ENCODE assay signal across 30 cellular contexts in genomic region chr2:15722980-15723379, GRCh38.
"Had no signal": no experiment of that assay in that cellular context is flagged by ENCODE, and none has a peak within 500 bp of the region (broad histone marks: within the 10 kb centered on the region; RNA-seq: fewer than 3 reads in every experiment).

No MANE protein-coding gene starts in this region.

- ATAC-seq: naive thymus-derived CD8-positive, alpha-beta T cell; natural killer cell treated with Interleukin-12 subunit alpha and Interleukin-12 subunit beta and Interleukin-15 and Interleukin-18, amount 100 ng/mL, for 72 hours; psoas muscle; right cardiac atrium; right lobe of liver; stimulated activated effector memory CD8-positive, alpha-beta T cell treated with anti-CD3 and anti-CD28 coated beads, Interleukin-12 subunit alpha, Interleukin-12 subunit beta, amount 100 ng/mL, for 72 hours; stimulated activated naive B cell treated with anti-CD40 and anti-IgM and Interleukin-4, amounts not matched to agents 10 μg/mL and 1 μg/mL and 100 μg/mL, for 72 hours; upper lobe of right lung had no signal

- H3K4me1 ChIP-seq: parathyroid adenoma, psoas muscle, right lobe of liver, sigmoid colon, suprapubic skin, testis, tibial artery, transverse colon, upper lobe of right lung, uterus had no signal

- H3K27me3 ChIP-seq: neutrophil, ovary, right lobe of liver, sigmoid colon, testis, tibial artery, transverse colon, upper lobe of right lung, uterus had no signal

- H3K9ac ChIP-seq: parathyroid adenoma had no signal

- H3K27ac ChIP-seq: neutrophil, ovary, parathyroid adenoma, psoas muscle, right lobe of liver, sigmoid colon, suprapubic skin, testis, tibial artery, transverse colon, upper lobe of right lung, uterus had no signal

- H3K4me3 ChIP-seq: ovary, psoas muscle, right lobe of liver, sigmoid colon, suprapubic skin, testis, tibial artery, transverse colon, upper lobe of right lung, uterus had no signal

- DNase-seq: naive thymus-derived CD8-positive, alpha-beta T cell; nephron progenitor cell; nucleus accumbens; ovary; psoas muscle; right cardiac atrium; right lobe of liver; sigmoid colon; small intestine; stimulated activated CD4-positive, alpha-beta T cell treated with anti-CD3 and anti-CD28 coated beads, Interleukin-15, amount 100 ng/mL, for 24 hours; stimulated activated CD4-positive, alpha-beta T cell treated with anti-CD3 and anti-CD28 coated beads, Interleukin-2, amount 100 ng/mL, for 24 hours; stimulated activated CD4-positive, alpha-beta T cell treated with anti-CD3 and anti-CD28 coated beads, Interleukin-2, amount 100 ng/mL, for 48 hours; stimulated activated CD4-positive, alpha-beta T cell treated with anti-CD3 and anti-CD28 coated beads, Interleukin-4, amount 100 ng/mL, for 24 hours; stimulated activated naive B cell treated with anti-CD40 and anti-IgM and Interleukin-4, amounts not matched to agents 10 μg/mL and 1 μg/mL and 100 μg/mL, for 72 hours; stimulated activated naive CD4-positive, alpha-beta T cell treated with Interleukin-2 at 50 U/mL for 16 hours; substantia nigra; testis; tibial artery; transverse colon; upper lobe of right lung; uterus had no signal

- H3K27ac Mint-ChIP-seq: naive thymus-derived CD8-positive, alpha-beta T cell; natural killer cell treated with Interleukin-12 subunit alpha and Interleukin-12 subunit beta and Interleukin-15 and Interleukin-18, amount 100 ng/mL, for 72 hours; nephron progenitor cell; progenitor cell of endocrine pancreas; stimulated activated effector memory CD8-positive, alpha-beta T cell treated with anti-CD3 and anti-CD28 coated beads, Interleukin-12 subunit alpha, Interleukin-12 subunit beta, amount 100 ng/mL, for 72 hours; stimulated activated naive B cell treated with anti-CD40 and anti-IgM and Interleukin-4, amounts not matched to agents 10 μg/mL and 1 μg/mL and 100 μg/mL, for 72 hours; stimulated activated naive CD8-positive, alpha-beta T cell treated with anti-CD3 and anti-CD28 coated beads, Interleukin-15, Interleukin-2, amounts not matched to agents 100 ng/mL and 50 ng/mL, for 24 hours; type B pancreatic cell had no signal

- H3K27me3 Mint-ChIP-seq: stimulated activated naive CD8-positive, alpha-beta T cell treated with anti-CD3 and anti-CD28 coated beads, Interleukin-15, Interleukin-2, amounts not matched to agents 100 ng/mL and 50 ng/mL, for 24 hours had no signal

- H3K4me3 Mint-ChIP-seq: naive thymus-derived CD8-positive, alpha-beta T cell; natural killer cell treated with Interleukin-12 subunit alpha and Interleukin-12 subunit beta and Interleukin-15 and Interleukin-18, amount 100 ng/mL, for 72 hours; nephron progenitor cell; neural crest cell; stimulated activated effector memory CD8-positive, alpha-beta T cell treated with anti-CD3 and anti-CD28 coated beads, Interleukin-12 subunit alpha, Interleukin-12 subunit beta, amount 100 ng/mL, for 72 hours; stimulated activated naive B cell treated with anti-CD40 and anti-IgM and Interleukin-4, amounts not matched to agents 10 μg/mL and 1 μg/mL and 100 μg/mL, for 72 hours; stimulated activated naive CD8-positive, alpha-beta T cell treated with anti-CD3 and anti-CD28 coated beads, Interleukin-15, Interleukin-2, amounts not matched to agents 100 ng/mL and 50 ng/mL, for 24 hours; type B pancreatic cell had no signal

- H3K36me3 ChIP-seq: neutrophil, ovary, right lobe of liver, sigmoid colon, suprapubic skin, tibial artery, transverse colon, upper lobe of right lung, uterus had no signal

- FAIRE-seq: small intestine had no signal

- H3K36me3 Mint-ChIP-seq: naive thymus-derived CD8-positive, alpha-beta T cell; natural killer cell treated with Interleukin-12 subunit alpha and Interleukin-12 subunit beta and Interleukin-15 and Interleukin-18, amount 100 ng/mL, for 72 hours; stimulated activated effector memory CD8-positive, alpha-beta T cell treated with anti-CD3 and anti-CD28 coated beads, Interleukin-12 subunit alpha, Interleukin-12 subunit beta, amount 100 ng/mL, for 72 hours; stimulated activated naive B cell treated with anti-CD40 and anti-IgM and Interleukin-4, amounts not matched to agents 10 μg/mL and 1 μg/mL and 100 μg/mL, for 72 hours; type B pancreatic cell had no signal

- H3K4me1 Mint-ChIP-seq: naive thymus-derived CD8-positive, alpha-beta T cell; stimulated activated effector memory CD8-positive, alpha-beta T cell treated with anti-CD3 and anti-CD28 coated beads, Interleukin-12 subunit alpha, Interleukin-12 subunit beta, amount 100 ng/mL, for 72 hours; stimulated activated naive B cell treated with anti-CD40 and anti-IgM and Interleukin-4, amounts not matched to agents 10 μg/mL and 1 μg/mL and 100 μg/mL, for 72 hours had no signal

- H3K9me3 Mint-ChIP-seq: naive thymus-derived CD8-positive, alpha-beta T cell; natural killer cell treated with Interleukin-12 subunit alpha and Interleukin-12 subunit beta and Interleukin-15 and Interleukin-18, amount 100 ng/mL, for 72 hours; nephron progenitor cell; stimulated activated effector memory CD8-positive, alpha-beta T cell treated with anti-CD3 and anti-CD28 coated beads, Interleukin-12 subunit alpha, Interleukin-12 subunit beta, amount 100 ng/mL, for 72 hours; stimulated activated naive B cell treated with anti-CD40 and anti-IgM and Interleukin-4, amounts not matched to agents 10 μg/mL and 1 μg/mL and 100 μg/mL, for 72 hours; stimulated activated naive CD8-positive, alpha-beta T cell treated with anti-CD3 and anti-CD28 coated beads, Interleukin-15, Interleukin-2, amounts not matched to agents 100 ng/mL and 50 ng/mL, for 24 hours had no signal

- H3K9me3 ChIP-seq: neutrophil, ovary, psoas muscle, right lobe of liver, sigmoid colon, suprapubic skin, testis, tibial artery, transverse colon, upper lobe of right lung, uterus had no signal
